8 cellular contexts compared by ENCODE assay signal in the genomic region with DNA sequence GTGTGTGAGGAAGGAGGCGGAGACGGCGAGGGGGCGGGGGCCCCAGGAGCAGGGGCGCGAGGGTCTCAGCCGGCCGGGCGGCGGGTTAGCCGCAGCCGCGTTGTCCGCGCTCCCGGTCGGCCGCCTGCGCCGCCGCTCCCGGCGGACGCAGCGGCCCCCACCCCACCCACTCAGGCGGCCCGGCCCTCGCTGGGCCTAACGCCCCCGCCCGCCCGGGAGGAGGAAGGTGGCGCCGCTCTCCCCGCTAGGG. TPM values are rescaled to one million over a fixed set of nuclear protein-coding genes. Genes with fewer than 3 reads are reported as not detected.
A peak's percentile ranks its signal among the peaks of the same experiment; 100 is the strongest.
DNase-seq lines count a peak whose midpoint lies in the region; ATAC-seq and TF ChIP-seq lines count a peak whose summit lies in the region.

A gene (minus strand): TSS at position 191 of the 250 bp plus-strand sequence. CDS start 441 bp downstream, outside the sequence.

- ATAC-seq in GM21526 (IDR thresholded peaks at IDR 0.05; ENCODE audit: low FRiP score, unreplicated experiment) (peak; percentile 20), HG02884 (IDR thresholded peaks at IDR 0.05; ENCODE audit: unreplicated experiment) (no peak), GM18858 (IDR thresholded peaks at IDR 0.05; ENCODE audit: unreplicated experiment) (no peak), HG03571 (IDR thresholded peaks at IDR 0.05; ENCODE audit: unreplicated experiment) (no peak)

- no peak for TF ChIP-seq CTCF in VCaP (conservative IDR thresholded peaks at IDR 0.05)

- intact Hi-C loops in posterior vena cava (cut with DNase I) = loop anchor here in 1 of 2 donors (10.0 kb wide), 1 partner anchor 317 kb away; no protein-coding TSS in a partner anchor

- H3K27ac ChIP-seq in VCaP = peak within 1 kb of the TSS; percentile 97

- DNase-seq in glomerular endothelial cell (ENCODE audit: extremely low read depth, low read depth, low spot score) = no peak
- DNase-seq in posterior vena cava (ENCODE audit: low spot score) = no peak
- DNase-seq in DMS 273 (lab: John Stamatoyannopoulos, UW; ENCODE audit: unreplicated experiment) = no peak

RNA-seq across cellular contexts. Expression of the gene that starts here (rescaled TPM):
- total RNA-seq in glomerular endothelial cell = 20.9 and 32.8 TPM in 2 replicates
- 10 to 100 TPM; 55.6 to 62.1 TPM for total RNA-seq in posterior vena cava
